Comparison of ENCODE assay signal across 21 cellular contexts in genomic region chr18:2625217-2625616, GRCh38. TPM values are rescaled to one million over a fixed set of nuclear protein-coding genes. Genes with fewer than 3 reads are reported as not detected.
DNase-seq lines count a peak whose midpoint lies in the region; ATAC-seq, FAIRE-seq and TF ChIP-seq lines count a peak whose summit lies in the region.
"Had no signal": no experiment of that assay in that cellular context is flagged by ENCODE, and none has a peak within 500 bp of the region (broad histone marks: within the 10 kb centered on the region; RNA-seq: fewer than 3 reads in every experiment).

No MANE protein-coding gene starts in this region.

- no peak for FAIRE-seq in HepG2 (lab: Jason Lieb, UNC)
- no peak for FAIRE-seq in K562 (lab: Jason Lieb, UNC)
- FAIRE-seq: GM18507, GM19239 had no signal

- no peak for TF ChIP-seq RAD21 in HepG2 (CRISPR knock-in tag; IDR thresholded peaks at IDR 0.05)
- TF ChIP-seq RAD21 in K562 (CRISPR knock-in tag; conservative IDR thresholded peaks at IDR 0.05 in 1 of 2, IDR thresholded peaks at IDR 0.05 in 1 of 2) = no peak

- H3K27ac ChIP-seq in HepG2 (ENCODE audit: extremely low read length, insufficient read depth, low read length) (no peak overlapping the region), right lobe of liver (no peak overlapping the region), K562 (ENCODE audit: extremely low read depth, low read depth, low read length) (no peak overlapping the region), substantia nigra (ENCODE audit: low read depth, low read length, poor library complexity, severe bottlenecking) (no peak overlapping the region)
- H3K27ac ChIP-seq: 22Rv1; BLaER1 treated with 17β-estradiol and CSF1 and Interleukin-3, amounts not matched to agents 10 nM and 100 nM had no signal

- no peaks in the 10 kb centered on the region for H3K79me2 ChIP-seq in HepG2 (ENCODE audit: insufficient read depth, low read length)
- H3K79me2 ChIP-seq in K562 (ENCODE audit: control insufficient read depth, insufficient read depth, low read length) = no peaks in the 10 kb centered on the region

- TF ChIP-seq POLR2A in HepG2 (IDR thresholded peaks at IDR 0.05; ENCODE audit: insufficient read depth in 1 of 2, low read depth in 2 of 2, low read length in 2 of 2) (no peak), right lobe of liver (IDR thresholded peaks at IDR 0.05) (no peak), K562 (conservative IDR thresholded peaks at IDR 0.05) (no peak)

- H3K9me3 ChIP-seq in HepG2 (ENCODE audit: low read length) (no peaks in the 10 kb centered on the region), right lobe of liver (no peaks in the 10 kb centered on the region), K562 (replicated peaks; ENCODE audit: control insufficient read depth, insufficient read depth, low read depth, low read length) (no peaks in the 10 kb centered on the region)
- H3K9me3 ChIP-seq: MG63 had no signal

- intact Hi-C loops in HepG2 (cut with micrococcal nuclease; ENCODE audit: unreplicated experiment) (no loop called here), right lobe of liver (cut with DNase I) (no loop called here), K562 (cut with micrococcal nuclease) (no loop called here)

- no peaks in the 10 kb centered on the region for H3K4me1 ChIP-seq in HepG2 (ENCODE audit: insufficient read depth, low read length)
- no peaks in the 10 kb centered on the region for H3K4me1 ChIP-seq in right lobe of liver
- peaks cover 0 to 6% of the 10 kb centered on the region in 2 experiments; a peak in 1 of 5 replicates for H3K4me1 ChIP-seq in K562 (replicated peaks in 1 of 2; ENCODE audit: control insufficient read depth in 2 of 2, insufficient read depth in 2 of 2, low read length in 2 of 2)
- H3K4me1 ChIP-seq: BLaER1 treated with 17β-estradiol and CSF1 and Interleukin-3, amounts not matched to agents 10 nM and 100 nM had no signal

- H2AFZ ChIP-seq in HepG2 (ENCODE audit: low read length) (no peak overlapping the region), K562 (ENCODE audit: low read depth, low read length) (no peak overlapping the region)

- no peaks in the 10 kb centered on the region for H3K36me3 ChIP-seq in HepG2 (replicated peaks in 1 of 2; ENCODE audit: control insufficient read depth in 1 of 2, insufficient read depth in 2 of 2, low read length in 2 of 2)
- H3K36me3 ChIP-seq in right lobe of liver = no peaks in the 10 kb centered on the region
- H3K36me3 ChIP-seq in K562 (ENCODE audit: control insufficient read depth, insufficient read depth, low read length) = no peaks in the 10 kb centered on the region
- H3K36me3 ChIP-seq: BLaER1 treated with 17β-estradiol and CSF1 and Interleukin-3, amounts not matched to agents 10 nM and 100 nM; MG63 had no signal

- CTCF ChIA-PET in HepG2 (lab: Yijun Ruan, JAX; ENCODE audit: low intra/inter-chr PET ratio, low total read pairs) (no interaction called here), K562 (lab: Yijun Ruan, JAX; ENCODE audit: low intra/inter-chr PET ratio) (no interaction called here)

- H3K4me2 ChIP-seq in HepG2 (ENCODE audit: low read depth, low read length) (peak overlapping the region; percentile 27; the same call in 1 of the 2 replicates), K562 (ENCODE audit: insufficient read depth, low read length) (no peak overlapping the region)
- H3K4me2 ChIP-seq: BLaER1 treated with 17β-estradiol and CSF1 and Interleukin-3, amounts not matched to agents 10 nM and 100 nM had no signal

- H4K20me1 ChIP-seq in HepG2 (ENCODE audit: insufficient read depth, low read length) = no peaks in the 10 kb centered on the region
- H4K20me1 ChIP-seq in K562 (replicated peaks; ENCODE audit: control insufficient read depth, insufficient read depth, low read length) = no peaks in the 10 kb centered on the region
- H4K20me1 ChIP-seq: BLaER1 treated with 17β-estradiol and CSF1 and Interleukin-3, amounts not matched to agents 10 nM and 100 nM had no signal

- TF ChIP-seq CTCF in HepG2 (CRISPR knock-in tag; IDR thresholded peaks at IDR 0.05) (no peak), right lobe of liver (IDR thresholded peaks at IDR 0.05) (no peak), K562 (IDR thresholded peaks at IDR 0.05 in 2 of 3, conservative IDR thresholded peaks at IDR 0.05 in 1 of 3; ENCODE audit: insufficient read depth in 2 of 3, low read depth in 1 of 3, low read length in 3 of 3) (no peak)

- BruUV-seq in HepG2 (replicated peaks; lab: Mats Ljungman, UMichigan) = no TSS peak
- no TSS peak for BruUV-seq in K562 (replicated peaks; lab: Mats Ljungman, UMichigan)

- H3K4me3 ChIP-seq in HepG2 (replicated peaks in 1 of 3; ENCODE audit: insufficient read depth in 1 of 3, low read depth in 2 of 3, low read length in 3 of 3) = no peak overlapping the region
- H3K4me3 ChIP-seq in right lobe of liver = no peak overlapping the region
- no peak overlapping the region for H3K4me3 ChIP-seq in K562
- H3K4me3 ChIP-seq: BLaER1 treated with 17β-estradiol and CSF1 and Interleukin-3, amounts not matched to agents 10 nM and 100 nM; MG63 had no signal

- H3K27me3 ChIP-seq in HepG2 (ENCODE audit: control insufficient read depth in 1 of 2, insufficient read depth in 2 of 2, low read length in 2 of 2) (peaks cover 0 to 1% of the 10 kb centered on the region in 2 experiments; a peak in 1 of 5 replicates), right lobe of liver (no peaks in the 10 kb centered on the region), K562 (ENCODE audit: control insufficient read depth in 2 of 2, insufficient read depth in 2 of 2, low read length in 2 of 2) (peaks cover 2 to 4% of the 10 kb centered on the region in 2 experiments; a peak in 1 of 5 replicates)
- H3K27me3 ChIP-seq: BLaER1 treated with 17β-estradiol and CSF1 and Interleukin-3, amounts not matched to agents 10 nM and 100 nM; MG63 had no signal

- peak in 2 of 3 experiments; percentile 5 to 35 for DNase-seq in NCI-H1417 (lab: John Stamatoyannopoulos, UW)
- DNase-seq in NCI-H1417 treated with DMSO at 0.1 percent for 48 hours (lab: John Stamatoyannopoulos, UW) = no peak
- no peak for DNase-seq in HepG2 (ENCODE audit: low spot score)
- DNase-seq in right lobe of liver = no peak
- DNase-seq in K562 (ENCODE audit: extremely low read depth in 1 of 4, low spot score in 3 of 4) = no peak
- no peak for DNase-seq in substantia nigra (lab: John Stamatoyannopoulos, UW)
- no peak for DNase-seq in NCI-H1436 treated with DMSO at 0.1 percent for 48 hours (lab: John Stamatoyannopoulos, UW)
- DNase-seq: ACHN; CD8-positive, alpha-beta T cell; DND-41; MG63; NCI-H1436; NCI-H2029 treated with DMSO at 0.1 percent for 48 hours; NCI-H446; NCI-H526; SHP77 had no signal

- peak; percentile 70 for ATAC-seq in HepG2
- ATAC-seq in right lobe of liver = no peak
- ATAC-seq in K562 = 0 out of 3 replicates have a peak, but pooled peaks have one; percentile 30
- no peak for ATAC-seq in GM18870 (IDR thresholded peaks at IDR 0.05; ENCODE audit: unreplicated experiment)
- ATAC-seq: CD8-positive, alpha-beta T cell had no signal

- in situ Hi-C loops in HepG2 (cut with HindIII; ENCODE audit: extremely low pct_ligation_motif_present, low pct_unique_long_range_greater_than_20kb) = no loop called here
- in situ Hi-C loops in K562 (cut with MboI) = no loop called here

- no peaks in the 10 kb centered on the region for H3K9me1 ChIP-seq in K562 (ENCODE audit: control insufficient read depth, insufficient read depth, low read length)

- TF ChIP-seq EP300 in HepG2 (IDR thresholded peaks at IDR 0.05; ENCODE audit: low read depth in 2 of 2, low read length in 2 of 2) = no peak
- no peak for TF ChIP-seq EP300 in HepG2 (CRISPR knock-in tag; IDR thresholded peaks at IDR 0.05; ENCODE audit: borderline replicate concordance)
- no peak for TF ChIP-seq EP300 in K562 (IDR thresholded peaks at IDR 0.05; ENCODE audit: low read length)

- POLR2A ChIA-PET in HepG2 (lab: Yijun Ruan, JAX) = no interaction called here
- POLR2A ChIA-PET in K562 (lab: Yijun Ruan, JAX) = interaction anchor here (0.6 to 1.6 kb wide), 7 partner anchors 15 to 36 kb away, joined by 3 to 4 read pairs (median 3); no protein-coding TSS in a partner anchor

- WGBS in HepG2 (ENCODE audit: low lambda C conversion rate) = 6% methylated on average over 5 of the region's 5 CpGs
- 86% methylated on average over 5 of the region's 5 CpGs for WGBS in right lobe of liver (ENCODE audit: insufficient coverage, low coverage, low lambda C conversion rate, missing lambda C conversion rate)
- 3% methylated on average over 5 of the region's 5 CpGs for WGBS in K562 (ENCODE audit: insufficient coverage, low coverage, missing lambda C conversion rate)

- no peak overlapping the region for H3K9ac ChIP-seq in HepG2 (ENCODE audit: insufficient read depth, low read depth, low read length)
- H3K9ac ChIP-seq in K562 (ENCODE audit: insufficient read depth in 1 of 2, low read depth in 2 of 2, low read length in 2 of 2) = no peak overlapping the region
- H3K9ac ChIP-seq: BLaER1 treated with 17β-estradiol and CSF1 and Interleukin-3, amounts not matched to agents 10 nM and 100 nM had no signal

RNA-seq across cellular contexts. Expression of gene SMCHD1, which starts 30.3 kb away (rescaled TPM):
- total RNA-seq in HepG2 (2016; rRNA removed; fragmentation: Illumina TruSeq; extraction: Trizol) (93.6 and 110 TPM in 2 replicates), right lobe of liver (10 to 100 TPM; 13.9 to 31.0 (median 17.3) TPM), K562 (2014; rRNA removed) (68.5 and 83.0 TPM in 2 replicates), K562 (2014; rRNA removed; fragmentation: Illumina TruSeq; extraction: Trizol) (119 and 130 TPM in 2 replicates), K562 (2015; rRNA removed; fragmentation: Illumina TruSeq; extraction: Trizol) (131 and 144 TPM in 2 replicates), K562 (2021) (65.2 and 71.1 TPM in 2 replicates)
- total RNA-seq in HepG2 (2016; cell fraction: cytosol; rRNA removed; fragmentation: Illumina TruSeq; extraction: Trizol; ENCODE audit: low read depth) = 13.6 and 15.9 TPM in 2 replicates
- total RNA-seq in HepG2 (2016; cell fraction: insoluble cytoplasmic fraction; rRNA removed; fragmentation: Illumina TruSeq; extraction: Trizol) = 84.6 and 113 TPM in 2 replicates
- 23.8 and 24.6 TPM in 2 replicates for total RNA-seq in HepG2 (2016; cell fraction: membrane; rRNA removed; fragmentation: Illumina TruSeq; extraction: Trizol)
- total RNA-seq in HepG2 (2016; cell fraction: nucleus; rRNA removed; fragmentation: Illumina TruSeq; extraction: Trizol) = 173 and 188 TPM in 2 replicates
- polyA plus RNA-seq in HepG2 (2011; rRNA removed) (17.9 and 21.4 TPM in 2 replicates), K562 (2011; rRNA removed) (71.4 and 72.7 TPM in 2 replicates), K562 (2014; fragmentation: Illumina TruSeq; extraction: Trizol) (64.4 and 76.4 TPM in 2 replicates), K562 (2014; fragmentation: Nextera tagmentation; extraction: Ambion mirVana) (1 to 10 TPM; 6.3 to 6.6 TPM), K562 (2014; rRNA removed) (48.5 and 58.2 TPM in 2 replicates)
- 6.3 and 9.9 TPM in 2 replicates for polyA plus RNA-seq in HepG2 (2011; cell fraction: cytosol; rRNA removed)
- 24.2 and 26.2 TPM in 2 replicates for polyA plus RNA-seq in HepG2 (2011; cell fraction: nucleus; rRNA removed)
- polyA plus RNA-seq in HepG2 (2012) = 24.4 and 28.6 TPM in 2 replicates
- polyA plus RNA-seq in HepG2 (2016; cell fraction: cytosol; fragmentation: Illumina TruSeq; extraction: Trizol; ENCODE audit: low read depth) = 0.93 and 1.4 TPM in 2 replicates
- 52.1 and 55.6 TPM in 2 replicates for polyA plus RNA-seq in HepG2 (2016; cell fraction: insoluble cytoplasmic fraction; fragmentation: Illumina TruSeq; extraction: Trizol; ENCODE audit: low read depth)
- polyA plus RNA-seq in HepG2 (2016; cell fraction: membrane; fragmentation: Illumina TruSeq; extraction: Trizol; ENCODE audit: low read depth) = 2.3 and 3.4 TPM in 2 replicates
- polyA plus RNA-seq in HepG2 (2016; cell fraction: nucleus; fragmentation: Illumina TruSeq; extraction: Trizol; ENCODE audit: insufficient read depth, low read depth) = 90.4 and 91.3 TPM in 2 replicates
- 18.4 and 33.4 TPM in 2 replicates for polyA minus RNA-seq in HepG2 (2011; rRNA and poly(A)+ RNA removed; ENCODE audit: low replicate concordance)
- polyA minus RNA-seq in HepG2 (2011; cell fraction: cytosol; rRNA and poly(A)+ RNA removed) = 38.2 and 47.6 TPM in 2 replicates
- polyA minus RNA-seq in HepG2 (2011; cell fraction: nucleus; rRNA and poly(A)+ RNA removed) = 266 and 276 TPM in 2 replicates
- 142 and 837 TPM in 2 replicates for total RNA-seq in K562 (2011; cell fraction: chromatin; rRNA removed; ENCODE audit: low replicate concordance)
- total RNA-seq in K562 (2011; cell fraction: nucleolus; rRNA removed) = 44.9 and 97.0 TPM in 2 replicates
- 201 and 257 TPM in 2 replicates for total RNA-seq in K562 (2011; cell fraction: nucleoplasm; rRNA removed)
- polyA plus RNA-seq in K562 (2011; cell fraction: cytosol; rRNA removed) = 8.8 and 31.4 TPM in 2 replicates
- polyA plus RNA-seq in K562 (2011; cell fraction: nucleus; rRNA removed) = 72.9 and 143 TPM in 2 replicates
- polyA plus RNA-seq in K562 (2012) = 31.5 and 37.2 TPM in 2 replicates
- 235 and 351 TPM in 2 replicates for polyA minus RNA-seq in K562 (2011; rRNA and poly(A)+ RNA removed)
- polyA minus RNA-seq in K562 (2011; cell fraction: cytosol; rRNA and poly(A)+ RNA removed) = 91.7 and 120 TPM in 2 replicates
- 163 and 443 TPM in 2 replicates for polyA minus RNA-seq in K562 (2011; cell fraction: nucleus; rRNA and poly(A)+ RNA removed)

RNA-seq across cellular contexts. Expression of gene NDC80, which starts 53.9 kb away (rescaled TPM):
- total RNA-seq in HepG2 (2016; rRNA removed; fragmentation: Illumina TruSeq; extraction: Trizol) (33.0 and 47.0 TPM in 2 replicates), right lobe of liver (1 to 10 TPM in 2 of 6 experiments, under 1 TPM in 3, not detected in 1; 0.34 to 1.6 (median 0.55) TPM), K562 (2014; rRNA removed) (68.1 and 71.1 TPM in 2 replicates), K562 (2014; rRNA removed; fragmentation: Illumina TruSeq; extraction: Trizol) (90.9 and 113 TPM in 2 replicates), K562 (2015; rRNA removed; fragmentation: Illumina TruSeq; extraction: Trizol) (66.7 and 70.4 TPM in 2 replicates), K562 (2021) (57.0 and 65.2 TPM in 2 replicates)
- total RNA-seq in HepG2 (2016; cell fraction: cytosol; rRNA removed; fragmentation: Illumina TruSeq; extraction: Trizol; ENCODE audit: low read depth) = 4.3 and 6.1 TPM in 2 replicates
- 32.7 and 45.7 TPM in 2 replicates for total RNA-seq in HepG2 (2016; cell fraction: insoluble cytoplasmic fraction; rRNA removed; fragmentation: Illumina TruSeq; extraction: Trizol)
- total RNA-seq in HepG2 (2016; cell fraction: membrane; rRNA removed; fragmentation: Illumina TruSeq; extraction: Trizol) = 8.2 and 9.5 TPM in 2 replicates
- 28.1 and 31.1 TPM in 2 replicates for total RNA-seq in HepG2 (2016; cell fraction: nucleus; rRNA removed; fragmentation: Illumina TruSeq; extraction: Trizol)
- polyA plus RNA-seq in HepG2 (2011; rRNA removed) (5.5 and 9.6 TPM in 2 replicates), K562 (2011; rRNA removed) (74.9 and 85.7 TPM in 2 replicates), K562 (2014; fragmentation: Illumina TruSeq; extraction: Trizol) (79.2 and 83.3 TPM in 2 replicates), K562 (2014; fragmentation: Nextera tagmentation; extraction: Ambion mirVana) (10 to 100 TPM; 89.3 to 97.9 TPM), K562 (2014; rRNA removed) (72.0 and 82.2 TPM in 2 replicates)
- polyA plus RNA-seq in HepG2 (2011; cell fraction: cytosol; rRNA removed) = 3.2 TPM in 2 replicates
- 5.3 and 6.6 TPM in 2 replicates for polyA plus RNA-seq in HepG2 (2011; cell fraction: nucleus; rRNA removed)
- polyA plus RNA-seq in HepG2 (2012) = 6.5 and 14.5 TPM in 2 replicates
- 2.0 and 2.1 TPM in 2 replicates for polyA plus RNA-seq in HepG2 (2016; cell fraction: cytosol; fragmentation: Illumina TruSeq; extraction: Trizol; ENCODE audit: low read depth)
- polyA plus RNA-seq in HepG2 (2016; cell fraction: insoluble cytoplasmic fraction; fragmentation: Illumina TruSeq; extraction: Trizol; ENCODE audit: low read depth) = 37.2 and 40.2 TPM in 2 replicates
- polyA plus RNA-seq in HepG2 (2016; cell fraction: membrane; fragmentation: Illumina TruSeq; extraction: Trizol; ENCODE audit: low read depth) = 2.4 and 3.5 TPM in 2 replicates
- polyA plus RNA-seq in HepG2 (2016; cell fraction: nucleus; fragmentation: Illumina TruSeq; extraction: Trizol; ENCODE audit: insufficient read depth, low read depth) = 23.0 and 26.5 TPM in 2 replicates
- polyA minus RNA-seq in HepG2 (2011; rRNA and poly(A)+ RNA removed; ENCODE audit: low replicate concordance) = 6.0 and 39.3 TPM in 2 replicates
- polyA minus RNA-seq in HepG2 (2011; cell fraction: cytosol; rRNA and poly(A)+ RNA removed) = 5.6 and 7.0 TPM in 2 replicates
- polyA minus RNA-seq in HepG2 (2011; cell fraction: nucleus; rRNA and poly(A)+ RNA removed) = 32.8 and 47.0 TPM in 2 replicates
- total RNA-seq in K562 (2011; cell fraction: chromatin; rRNA removed; ENCODE audit: low replicate concordance) = 68.9 and 113 TPM in 2 replicates
- total RNA-seq in K562 (2011; cell fraction: nucleolus; rRNA removed) = 48.7 and 60.1 TPM in 2 replicates
- total RNA-seq in K562 (2011; cell fraction: nucleoplasm; rRNA removed) = 79.1 and 126 TPM in 2 replicates
- polyA plus RNA-seq in K562 (2011; cell fraction: cytosol; rRNA removed) = 15.8 and 23.4 TPM in 2 replicates
- 45.5 and 71.8 TPM in 2 replicates for polyA plus RNA-seq in K562 (2011; cell fraction: nucleus; rRNA removed)
- polyA plus RNA-seq in K562 (2012) = 57.1 and 60.2 TPM in 2 replicates
- 79.0 and 99.1 TPM in 2 replicates for polyA minus RNA-seq in K562 (2011; rRNA and poly(A)+ RNA removed)
- 29.9 and 36.9 TPM in 2 replicates for polyA minus RNA-seq in K562 (2011; cell fraction: cytosol; rRNA and poly(A)+ RNA removed)
- 63.4 and 97.6 TPM in 2 replicates for polyA minus RNA-seq in K562 (2011; cell fraction: nucleus; rRNA and poly(A)+ RNA removed)

RNA-seq across cellular contexts. Expression of gene METTL4, which starts 53.9 kb away (rescaled TPM):
- total RNA-seq in HepG2 (2016; rRNA removed; fragmentation: Illumina TruSeq; extraction: Trizol) = 6.8 and 8.4 TPM in 2 replicates
- 2.2 and 2.6 TPM in 2 replicates for total RNA-seq in HepG2 (2016; cell fraction: cytosol; rRNA removed; fragmentation: Illumina TruSeq; extraction: Trizol; ENCODE audit: low read depth)
- total RNA-seq in HepG2 (2016; cell fraction: insoluble cytoplasmic fraction; rRNA removed; fragmentation: Illumina TruSeq; extraction: Trizol) = 10.4 and 11.1 TPM in 2 replicates
- total RNA-seq in HepG2 (2016; cell fraction: membrane; rRNA removed; fragmentation: Illumina TruSeq; extraction: Trizol) = 7.2 and 9.1 TPM in 2 replicates
- 14.4 and 14.8 TPM in 2 replicates for total RNA-seq in HepG2 (2016; cell fraction: nucleus; rRNA removed; fragmentation: Illumina TruSeq; extraction: Trizol)
- 5.6 and 8.1 TPM in 2 replicates for polyA plus RNA-seq in HepG2 (2011; rRNA removed)
- 2.8 and 3.9 TPM in 2 replicates for polyA plus RNA-seq in HepG2 (2011; cell fraction: cytosol; rRNA removed)
- polyA plus RNA-seq in HepG2 (2011; cell fraction: nucleus; rRNA removed) = 5.4 and 6.7 TPM in 2 replicates
- polyA plus RNA-seq in HepG2 (2012) = 5.7 and 6.2 TPM in 2 replicates
- polyA plus RNA-seq in HepG2 (2016; cell fraction: cytosol; fragmentation: Illumina TruSeq; extraction: Trizol; ENCODE audit: low read depth) = 2.6 and 3.4 TPM in 2 replicates
- 9.9 and 13.8 TPM in 2 replicates for polyA plus RNA-seq in HepG2 (2016; cell fraction: insoluble cytoplasmic fraction; fragmentation: Illumina TruSeq; extraction: Trizol; ENCODE audit: low read depth)
- polyA plus RNA-seq in HepG2 (2016; cell fraction: membrane; fragmentation: Illumina TruSeq; extraction: Trizol; ENCODE audit: low read depth) = 4.2 and 5.2 TPM in 2 replicates
- polyA plus RNA-seq in HepG2 (2016; cell fraction: nucleus; fragmentation: Illumina TruSeq; extraction: Trizol; ENCODE audit: insufficient read depth, low read depth) = 22.4 and 23.4 TPM in 2 replicates
- polyA minus RNA-seq in HepG2 (2011; rRNA and poly(A)+ RNA removed; ENCODE audit: low replicate concordance) = 4.1 and 12.7 TPM in 2 replicates
- 3.7 and 3.9 TPM in 2 replicates for polyA minus RNA-seq in HepG2 (2011; cell fraction: cytosol; rRNA and poly(A)+ RNA removed)
- polyA minus RNA-seq in HepG2 (2011; cell fraction: nucleus; rRNA and poly(A)+ RNA removed) = 20.5 and 21.6 TPM in 2 replicates
- total RNA-seq in right lobe of liver = 1 to 10 TPM; 3.2 to 4.9 (median 3.3) TPM
- 33.8 and 79.6 TPM in 2 replicates for total RNA-seq in K562 (2011; cell fraction: chromatin; rRNA removed; ENCODE audit: low replicate concordance)
- 12.7 and 20.7 TPM in 2 replicates for total RNA-seq in K562 (2011; cell fraction: nucleolus; rRNA removed)
- total RNA-seq in K562 (2011; cell fraction: nucleoplasm; rRNA removed) = 26.4 and 52.7 TPM in 2 replicates
- total RNA-seq in K562 (2014; rRNA removed) = 7.9 and 12.3 TPM in 2 replicates
- total RNA-seq in K562 (2014; rRNA removed; fragmentation: Illumina TruSeq; extraction: Trizol) = 25.6 and 27.9 TPM in 2 replicates
- total RNA-seq in K562 (2015; rRNA removed; fragmentation: Illumina TruSeq; extraction: Trizol) = 17.2 and 19.8 TPM in 2 replicates
- 19.3 and 22.5 TPM in 2 replicates for total RNA-seq in K562 (2021)
- polyA plus RNA-seq in K562 (2011; rRNA removed) = 26.6 and 28.2 TPM in 2 replicates
- polyA plus RNA-seq in K562 (2011; cell fraction: cytosol; rRNA removed) = 5.1 and 17.4 TPM in 2 replicates
- polyA plus RNA-seq in K562 (2011; cell fraction: nucleus; rRNA removed) = 13.5 and 24.2 TPM in 2 replicates
- 16.2 and 17.7 TPM in 2 replicates for polyA plus RNA-seq in K562 (2012)
- 19.8 and 22.1 TPM in 2 replicates for polyA plus RNA-seq in K562 (2014; fragmentation: Illumina TruSeq; extraction: Trizol)
- 10 to 100 TPM; 27.1 to 32.8 TPM for polyA plus RNA-seq in K562 (2014; fragmentation: Nextera tagmentation; extraction: Ambion mirVana)
- polyA plus RNA-seq in K562 (2014; rRNA removed) = 17.0 and 18.5 TPM in 2 replicates
- 28.0 and 34.2 TPM in 2 replicates for polyA minus RNA-seq in K562 (2011; rRNA and poly(A)+ RNA removed)
- 7.4 and 9.9 TPM in 2 replicates for polyA minus RNA-seq in K562 (2011; cell fraction: cytosol; rRNA and poly(A)+ RNA removed)
- polyA minus RNA-seq in K562 (2011; cell fraction: nucleus; rRNA and poly(A)+ RNA removed) = 10.9 and 27.9 TPM in 2 replicates

Comparison
In these comparisons a context has a peak if more than half of its experiments do, and no peak if none do; other contexts are left out.
1. DNase-seq: peak in NCI-H1417 (2 of 3); none in NCI-H1417 treated with DMSO at 0.1 percent for 48 hours (single experiment), HepG2 (single experiment), right lobe of liver (0 of 3), K562 (0 of 4), substantia nigra (0 of 49) and NCI-H1436 treated with DMSO at 0.1 percent for 48 hours (single experiment).
2. ATAC-seq: peak in HepG2 (single experiment) and K562 (single experiment); none in right lobe of liver (0 of 4) and GM18870 (single experiment).